ENCODE assay signal across 34 cellular contexts in genomic region chr4:122522944-122523343, GRCh38.
"Had no signal": no experiment of that assay in that cellular context is flagged by ENCODE, and none has a peak within 500 bp of the region (broad histone marks: within the 10 kb centered on the region; RNA-seq: fewer than 3 reads in every experiment).

No MANE protein-coding gene starts in this region.

- DNase-seq: Karpas-422, Kasumi-1, MG63, MM.1S, MV-4-11, NCI-H1048, NCI-H1092, NCI-H1092 treated with DMSO at 0.1 percent for 48 hours, NCI-H1105, NCI-H1105 treated with DMSO at 0.1 percent for 48 hours, NCI-H1417, NCI-H1417 treated with DMSO at 0.1 percent for 48 hours, NCI-H1436, NCI-H1436 treated with DMSO at 0.1 percent for 48 hours, NCI-H146, NCI-H1694, NCI-H1694 treated with DMSO at 0.1 percent for 48 hours, NCI-H187, NCI-H187 treated with DMSO at 0.1 percent for 48 hours, NCI-H1930, NCI-H2029, NCI-H2029 treated with DMSO at 0.1 percent for 48 hours, NCI-H2081, NCI-H2081 treated with DMSO at 0.1 percent for 48 hours, NCI-H2107, NCI-H2171, NCI-H2171 treated with DMSO at 0.1 percent for 48 hours, NCI-H2227 treated with DMSO at 0.1 percent for 48 hours, NCI-H226, NCI-H345, NCI-H446, NCI-H446 treated with DMSO at 0.1 percent for 48 hours, NCI-H510A, NCI-H510A treated with DMSO at 0.1 percent for 48 hours had no signal

- H3K27me3 ChIP-seq: MG63 had no signal

- H3K36me3 ChIP-seq: MG63 had no signal

- H3K4me3 ChIP-seq: MG63 had no signal

- H3K9me3 ChIP-seq: MG63 had no signal
